ENCODE assay signal across 28 cellular contexts in the genomic region with DNA sequence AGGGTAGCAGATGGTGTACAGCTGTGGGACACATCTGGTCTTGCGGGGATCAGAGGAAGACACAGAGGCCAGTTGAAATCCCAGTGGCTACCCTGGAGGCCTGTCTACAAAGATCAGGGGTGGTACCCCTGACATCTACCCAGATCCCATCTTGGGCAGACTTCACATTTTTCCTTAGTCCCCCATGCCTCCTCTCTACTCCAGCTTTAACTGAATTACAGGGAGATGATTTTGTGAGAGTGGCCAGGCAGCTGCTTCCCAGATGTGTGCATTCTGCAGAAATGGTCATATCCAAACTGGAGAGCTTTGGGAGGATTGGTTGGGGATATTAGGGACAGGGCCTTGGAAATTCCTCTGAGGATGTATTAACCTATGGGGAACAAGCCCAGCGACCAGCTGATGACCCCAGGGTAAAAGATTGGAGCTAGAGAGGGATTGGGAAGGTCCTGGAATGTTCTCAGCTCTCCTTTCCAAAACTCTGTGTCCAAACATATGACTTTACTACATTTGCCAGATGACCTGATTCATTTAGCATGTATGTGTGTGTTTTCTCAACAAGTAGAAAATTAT. TPM values are rescaled to one million over a fixed set of nuclear protein-coding genes. Genes with fewer than 3 reads are reported as not detected.
DNase-seq lines count a peak whose midpoint lies in the region; ATAC-seq and TF ChIP-seq lines count a peak whose summit lies in the region.
"Had no signal": no experiment of that assay in that cellular context is flagged by ENCODE, and none has a peak within 500 bp of the region (broad histone marks: within the 10 kb centered on the region; RNA-seq: fewer than 3 reads in every experiment).

No MANE protein-coding gene starts in this region.

- CTCF ChIA-PET in activated CD4-positive, alpha-beta T cell treated with anti-CD3 and anti-CD28 coated beads, Interleukin-2, amount 10 ng/mL, durations not matched to agents 7 days and 5 days (lab: Charles Lee), result interaction anchor here (1.0 to 1.2 kb wide), 2 partner anchors 22 to 42 kb away, joined by 3 read pairs; no protein-coding TSS in a partner anchor

- no peaks in the 10 kb centered on the region for H3K4me1 Mint-ChIP-seq in activated CD4-positive, alpha-beta T cell treated with anti-CD3 and anti-CD28 coated beads, Interleukin-2, amount 10 ng/mL, durations not matched to agents 24 days and 14 days
- no peaks in the 10 kb centered on the region for H3K4me1 Mint-ChIP-seq in activated CD4-positive, alpha-beta T cell treated with anti-CD3 and anti-CD28 coated beads, Interleukin-2, amount 10 ng/mL, durations not matched to agents 7 days and 5 days
- H3K4me1 Mint-ChIP-seq: stimulated activated effector memory CD8-positive, alpha-beta T cell treated with anti-CD3 and anti-CD28 coated beads, Interleukin-12 subunit alpha, Interleukin-12 subunit beta, amount 100 ng/mL, for 72 hours had no signal

- peak overlapping the region; percentile 42 to 64 (median 58) for H3K27ac ChIP-seq in esophagus muscularis mucosa (replicated peaks in 1 of 4)
- peak overlapping the region; percentile 32 to 52 for H3K27ac ChIP-seq in right atrium auricular region
- peak overlapping the region; percentile 76 for H3K27ac ChIP-seq in suprapubic skin
- H3K27ac ChIP-seq in tibial nerve, result peak overlapping the region in 2 of 4 donors; percentile 8 to 47
- H3K27ac ChIP-seq: SJSA1 had no signal

- peaks cover 50% of the 10 kb centered on the region for H3K27me3 Mint-ChIP-seq in activated CD4-positive, alpha-beta T cell treated with anti-CD3 and anti-CD28 coated beads, Interleukin-2, amount 10 ng/mL, durations not matched to agents 24 days and 14 days
- H3K27me3 Mint-ChIP-seq in activated CD4-positive, alpha-beta T cell treated with anti-CD3 and anti-CD28 coated beads, Interleukin-2, amount 10 ng/mL, durations not matched to agents 7 days and 5 days, result peaks cover 37% of the 10 kb centered on the region

- no peaks in the 10 kb centered on the region for H3K9me3 ChIP-seq in esophagus muscularis mucosa
- no peaks in the 10 kb centered on the region for H3K9me3 ChIP-seq in right atrium auricular region
- H3K9me3 ChIP-seq in suprapubic skin, result no peaks in the 10 kb centered on the region
- H3K9me3 ChIP-seq in tibial nerve, result no peaks in the 10 kb centered on the region
- H3K9me3 ChIP-seq: HAP-1, SJSA1 had no signal

- DNase-seq in activated CD4-positive, alpha-beta T cell treated with anti-CD3 and anti-CD28 coated beads, Interleukin-2, amount 10 ng/mL, durations not matched to agents 24 days and 14 days, result peak; percentile 27
- no peak for DNase-seq in activated CD4-positive, alpha-beta T cell treated with anti-CD3 and anti-CD28 coated beads, Interleukin-2, amount 10 ng/mL, durations not matched to agents 7 days and 5 days
- DNase-seq in esophagus muscularis mucosa (ENCODE audit: extremely low spot score) (peak; percentile 62), right atrium auricular region (ENCODE audit: low spot score) (no peak), suprapubic skin (ENCODE audit: low spot score in 2 of 2) (no peak), tibial nerve (ENCODE audit: low spot score in 2 of 2) (no peak)
- DNase-seq in stimulated activated CD4-positive, alpha-beta T cell treated with anti-CD3 and anti-CD28 coated beads, Interleukin-12 subunit alpha, Interleukin-12 subunit beta, amount 100 ng/mL, for 4 hours, result no peak
- DNase-seq: activated CD4-positive, alpha-beta memory T cell treated with anti-CD3 and anti-CD28 coated beads for 36 hours; activated CD8-positive, alpha-beta memory T cell treated with anti-CD3 and anti-CD28 coated beads, Interleukin-2, amount 50 U/mL, for 4 hours; activated naive CD4-positive, alpha-beta T cell treated with anti-CD3 and anti-CD28 coated beads for 36 hours; DMS79 treated with DMSO at 0.1 percent for 48 hours; effector CD4-positive, alpha-beta T cell; GF-D8; midbrain; naive thymus-derived CD8-positive, alpha-beta T cell; NCI-H1092; NCI-H1694 treated with DMSO at 0.1 percent for 48 hours; NK-92 treated with Interleukin-12 subunit alpha and Interleukin-12 subunit beta, amount 100 ng/mL, for 24 hours; stimulated activated CD4-positive, alpha-beta T cell treated with anti-CD3 and anti-CD28 coated beads, Interleukin-4, amount 100 ng/mL, for 1 hour; T-helper 1 cell had no signal

- H3K36me3 Mint-ChIP-seq in activated CD4-positive, alpha-beta T cell treated with anti-CD3 and anti-CD28 coated beads, Interleukin-2, amount 10 ng/mL, durations not matched to agents 24 days and 14 days (ENCODE audit: low read depth), result no peaks in the 10 kb centered on the region
- H3K36me3 Mint-ChIP-seq in activated CD4-positive, alpha-beta T cell treated with anti-CD3 and anti-CD28 coated beads, Interleukin-2, amount 10 ng/mL, durations not matched to agents 7 days and 5 days (ENCODE audit: low read depth), result no peaks in the 10 kb centered on the region
- H3K36me3 Mint-ChIP-seq: activated CD4-positive, alpha-beta memory T cell treated with anti-CD3 and anti-CD28 coated beads for 36 hours; naive thymus-derived CD8-positive, alpha-beta T cell; stimulated activated effector memory CD8-positive, alpha-beta T cell treated with anti-CD3 and anti-CD28 coated beads, Interleukin-12 subunit alpha, Interleukin-12 subunit beta, amount 100 ng/mL, for 72 hours had no signal

- H3K27ac Mint-ChIP-seq in activated CD4-positive, alpha-beta T cell treated with anti-CD3 and anti-CD28 coated beads, Interleukin-2, amount 10 ng/mL, durations not matched to agents 24 days and 14 days, result no peak overlapping the region
- no peak overlapping the region for H3K27ac Mint-ChIP-seq in activated CD4-positive, alpha-beta T cell treated with anti-CD3 and anti-CD28 coated beads, Interleukin-2, amount 10 ng/mL, durations not matched to agents 7 days and 5 days
- H3K27ac Mint-ChIP-seq: activated CD4-positive, alpha-beta memory T cell treated with anti-CD3 and anti-CD28 coated beads for 36 hours; activated naive CD4-positive, alpha-beta T cell treated with anti-CD3 and anti-CD28 coated beads for 36 hours; activated T-helper 1 cell treated with anti-CD3 and anti-CD28 coated beads, Interleukin-12 subunit alpha, Interleukin-12 subunit beta, Interleukin-2, Interleukin-4 antibody, amounts not matched to agents 30 ng/mL and 10 ng/mL and 1 ng/mL, durations not matched to agents 14 hours and 24 hours and 36 hours; naive thymus-derived CD8-positive, alpha-beta T cell; stimulated activated effector memory CD8-positive, alpha-beta T cell treated with anti-CD3 and anti-CD28 coated beads, Interleukin-12 subunit alpha, Interleukin-12 subunit beta, amount 100 ng/mL, for 72 hours had no signal

- no peak overlapping the region for H3K4me3 ChIP-seq in esophagus muscularis mucosa
- H3K4me3 ChIP-seq in right atrium auricular region, result no peak overlapping the region
- no peak overlapping the region for H3K4me3 ChIP-seq in suprapubic skin
- no peak overlapping the region for H3K4me3 ChIP-seq in tibial nerve
- H3K4me3 ChIP-seq: HAP-1, SJSA1 had no signal

- no peak for ATAC-seq in HG02642 (IDR thresholded peaks at IDR 0.05; ENCODE audit: poor library complexity, unreplicated experiment)
- ATAC-seq: naive thymus-derived CD8-positive, alpha-beta T cell; Panc1; stimulated activated effector memory CD8-positive, alpha-beta T cell treated with anti-CD3 and anti-CD28 coated beads, Interleukin-12 subunit alpha, Interleukin-12 subunit beta, amount 100 ng/mL, for 72 hours had no signal

- TF ChIP-seq POLR2A in esophagus muscularis mucosa (IDR thresholded peaks at IDR 0.05; ENCODE audit: low read depth) (no peak), suprapubic skin (IDR thresholded peaks at IDR 0.05) (no peak), tibial nerve (IDR thresholded peaks at IDR 0.05) (no peak)

- intact Hi-C loops in activated CD4-positive, alpha-beta T cell treated with anti-CD3 and anti-CD28 coated beads, Interleukin-2, amount 10 ng/mL, durations not matched to agents 24 days and 14 days (cut with micrococcal nuclease), result no loop called here
- intact Hi-C loops in esophagus muscularis mucosa (cut with DNase I), result loop anchor here (5.0 kb wide), 1 partner anchor 37 kb away; no protein-coding TSS in a partner anchor

- TF ChIP-seq CTCF in esophagus muscularis mucosa (IDR thresholded peaks at IDR 0.05), result no peak
- no peak for TF ChIP-seq CTCF in right atrium auricular region (IDR thresholded peaks at IDR 0.05)
- no peak for TF ChIP-seq CTCF in suprapubic skin (IDR thresholded peaks at IDR 0.05)
- no peak for TF ChIP-seq CTCF in tibial nerve (IDR thresholded peaks at IDR 0.05)

- no peaks in the 10 kb centered on the region for H3K27me3 ChIP-seq in esophagus muscularis mucosa
- no peaks in the 10 kb centered on the region for H3K27me3 ChIP-seq in right atrium auricular region
- H3K27me3 ChIP-seq in suprapubic skin, result no peaks in the 10 kb centered on the region
- no peaks in the 10 kb centered on the region for H3K27me3 ChIP-seq in tibial nerve
- H3K27me3 ChIP-seq: SJSA1 had no signal

- peaks cover 61 to 76% (median 67%) of the 10 kb centered on the region in 4 donors for H3K4me1 ChIP-seq in esophagus muscularis mucosa
- peaks cover 0 to 86% of the 10 kb centered on the region in 2 donors for H3K4me1 ChIP-seq in right atrium auricular region
- H3K4me1 ChIP-seq in suprapubic skin, result peaks cover 59% of the 10 kb centered on the region
- H3K4me1 ChIP-seq in tibial nerve, result peaks cover 0 to 61% (median 20%) of the 10 kb centered on the region in 4 donors
- H3K4me1 ChIP-seq: HAP-1, SJSA1 had no signal

- POLR2A ChIA-PET in activated CD4-positive, alpha-beta T cell treated with anti-CD3 and anti-CD28 coated beads, Interleukin-2, amount 10 ng/mL, durations not matched to agents 7 days and 5 days (lab: Charles Lee), result no interaction called here

- no peak overlapping the region for H3K4me3 Mint-ChIP-seq in activated CD4-positive, alpha-beta T cell treated with anti-CD3 and anti-CD28 coated beads, Interleukin-2, amount 10 ng/mL, durations not matched to agents 24 days and 14 days
- H3K4me3 Mint-ChIP-seq in activated CD4-positive, alpha-beta T cell treated with anti-CD3 and anti-CD28 coated beads, Interleukin-2, amount 10 ng/mL, durations not matched to agents 7 days and 5 days, result no peak overlapping the region
- H3K4me3 Mint-ChIP-seq: activated CD4-positive, alpha-beta memory T cell treated with anti-CD3 and anti-CD28 coated beads for 36 hours; activated naive CD4-positive, alpha-beta T cell treated with anti-CD3 and anti-CD28 coated beads for 36 hours; activated T-helper 1 cell treated with anti-CD3 and anti-CD28 coated beads, Interleukin-12 subunit alpha, Interleukin-12 subunit beta, Interleukin-2, Interleukin-4 antibody, amounts not matched to agents 30 ng/mL and 10 ng/mL and 1 ng/mL, durations not matched to agents 14 hours and 24 hours and 36 hours; naive thymus-derived CD8-positive, alpha-beta T cell; stimulated activated effector memory CD8-positive, alpha-beta T cell treated with anti-CD3 and anti-CD28 coated beads, Interleukin-12 subunit alpha, Interleukin-12 subunit beta, amount 100 ng/mL, for 72 hours had no signal

- TF ChIP-seq EP300 in esophagus muscularis mucosa (IDR thresholded peaks at IDR 0.05) (no peak), suprapubic skin (IDR thresholded peaks at IDR 0.05) (no peak), tibial nerve (IDR thresholded peaks at IDR 0.05) (no peak)

- no peaks in the 10 kb centered on the region for H3K36me3 ChIP-seq in esophagus muscularis mucosa
- H3K36me3 ChIP-seq in right atrium auricular region, result no peaks in the 10 kb centered on the region
- no peaks in the 10 kb centered on the region for H3K36me3 ChIP-seq in suprapubic skin
- H3K36me3 ChIP-seq in tibial nerve, result no peaks in the 10 kb centered on the region
- H3K36me3 ChIP-seq: HAP-1, SJSA1 had no signal

- WGBS in esophagus muscularis mucosa, result 63% methylated on average over 2 of the region's 2 CpGs
- 46% methylated on average over 1 of the region's 2 CpGs for WGBS in suprapubic skin
- WGBS in tibial nerve, 2 donors, result 67 to 85% methylated on average over 2 of the region's 2 CpGs

- no peaks in the 10 kb centered on the region for H3K9me3 Mint-ChIP-seq in activated CD4-positive, alpha-beta T cell treated with anti-CD3 and anti-CD28 coated beads, Interleukin-2, amount 10 ng/mL, durations not matched to agents 24 days and 14 days
- H3K9me3 Mint-ChIP-seq in activated CD4-positive, alpha-beta T cell treated with anti-CD3 and anti-CD28 coated beads, Interleukin-2, amount 10 ng/mL, durations not matched to agents 7 days and 5 days, result no peaks in the 10 kb centered on the region
- H3K9me3 Mint-ChIP-seq: activated CD4-positive, alpha-beta memory T cell treated with anti-CD3 and anti-CD28 coated beads for 36 hours; activated naive CD4-positive, alpha-beta T cell treated with anti-CD3 and anti-CD28 coated beads for 36 hours; activated T-helper 1 cell treated with anti-CD3 and anti-CD28 coated beads, Interleukin-12 subunit alpha, Interleukin-12 subunit beta, Interleukin-2, Interleukin-4 antibody, amounts not matched to agents 30 ng/mL and 10 ng/mL and 1 ng/mL, durations not matched to agents 14 hours and 24 hours and 36 hours; naive thymus-derived CD8-positive, alpha-beta T cell; stimulated activated effector memory CD8-positive, alpha-beta T cell treated with anti-CD3 and anti-CD28 coated beads, Interleukin-12 subunit alpha, Interleukin-12 subunit beta, amount 100 ng/mL, for 72 hours had no signal

RNA-seq across cellular contexts. Expression of a gene that starts 9.6 kb away (rescaled TPM):
- total RNA-seq in activated CD4-positive, alpha-beta T cell treated with anti-CD3 and anti-CD28 coated beads, Interleukin-2, amount 10 ng/mL, durations not matched to agents 24 days and 14 days, result not detected in 2 replicates
- total RNA-seq in activated CD4-positive, alpha-beta T cell treated with anti-CD3 and anti-CD28 coated beads, Interleukin-2, amount 10 ng/mL, durations not matched to agents 7 days and 5 days, result under 1 TPM in 1 of 2 experiments, not detected in 1; 0.05 TPM
- 100 to 1,000 TPM in 2 of 4 donors, 10 to 100 TPM in 2; 70.2 to 136 (median 93.3) TPM for total RNA-seq in esophagus muscularis mucosa
- total RNA-seq in right atrium auricular region, result 10 to 100 TPM; 76.7 to 76.8 TPM
- 10 to 100 TPM; 11.1 to 31.1 (median 17.1) TPM for total RNA-seq in suprapubic skin
- 10 to 100 TPM; 38.5 to 73.7 (median 55.3) TPM for total RNA-seq in tibial nerve
- total RNA-seq: activated CD4-positive, alpha-beta memory T cell treated with anti-CD3 and anti-CD28 coated beads for 36 hours; activated T-helper 1 cell treated with anti-CD3 and anti-CD28 coated beads, Interleukin-12 subunit alpha, Interleukin-12 subunit beta, Interleukin-2, Interleukin-4 antibody, amounts not matched to agents 30 ng/mL and 10 ng/mL and 1 ng/mL, durations not matched to agents 14 hours and 24 hours and 36 hours; epithelial cell of proximal tubule; HT-29; naive thymus-derived CD8-positive, alpha-beta T cell had no signal

Comparison
In these comparisons a context has a peak if more than half of its experiments do, and no peak if none do; other contexts are left out.
1. DNase-seq: peak in activated CD4-positive, alpha-beta T cell treated with anti-CD3 and anti-CD28 coated beads, Interleukin-2, amount 10 ng/mL, durations not matched to agents 24 days and 14 days (single experiment) and esophagus muscularis mucosa (single experiment); none in activated CD4-positive, alpha-beta T cell treated with anti-CD3 and anti-CD28 coated beads, Interleukin-2, amount 10 ng/mL, durations not matched to agents 7 days and 5 days (single experiment), right atrium auricular region (single experiment), suprapubic skin (0 of 2), tibial nerve (0 of 2) and stimulated activated CD4-positive, alpha-beta T cell treated with anti-CD3 and anti-CD28 coated beads, Interleukin-12 subunit alpha, Interleukin-12 subunit beta, amount 100 ng/mL, for 4 hours (single experiment).
2. RNA of a gene that starts 9.6 kb away (total RNA-seq): 70.2 to 136 TPM in esophagus muscularis mucosa, 76.7 to 76.8 TPM in right atrium auricular region, 38.5 to 73.7 TPM in tibial nerve and 11.1 to 31.1 TPM in suprapubic skin; 0.05 TPM in activated CD4-positive, alpha-beta T cell treated with anti-CD3 and anti-CD28 coated beads, Interleukin-2, amount 10 ng/mL, durations not matched to agents 7 days and 5 days and not detected in activated CD4-positive, alpha-beta T cell treated with anti-CD3 and anti-CD28 coated beads, Interleukin-2, amount 10 ng/mL, durations not matched to agents 24 days and 14 days; every median in the first group is over 10 times any median in the second.